ENCODE assay signal across 18 cellular contexts in genomic region chr11:66789097-66789890, GRCh38. TPM values are rescaled to one million over a fixed set of nuclear protein-coding genes. Genes with fewer than 3 reads are reported as not detected.
DNase-seq lines count a peak whose midpoint lies in the region; ATAC-seq, FAIRE-seq and TF ChIP-seq lines count a peak whose summit lies in the region.
"Had no signal": no experiment of that assay in that cellular context is flagged by ENCODE, and none has a peak within 500 bp of the region (broad histone marks: within the 10 kb centered on the region; RNA-seq: fewer than 3 reads in every experiment).

No MANE protein-coding gene starts in this region.

- no peak for TF ChIP-seq POLR2A in A549 (IDR thresholded peaks at IDR 0.05; ENCODE audit: low read length)

- H3K4me3 ChIP-seq in A549 (no peak overlapping the region), HEK293 (ENCODE audit: low read depth, low read length) (no peak overlapping the region), foreskin fibroblast (ENCODE audit: low read depth in 1 of 2, low read length in 2 of 2) (no peak overlapping the region)
- H3K4me3 ChIP-seq: transverse colon had no signal

- H3K4me1 Mint-ChIP-seq in stimulated activated memory B cell treated with anti-CD40 and anti-IgM and Interleukin-4, amounts not matched to agents 10 μg/mL and 1 μg/mL and 100 μg/mL, for 72 hours: peaks cover 19% of the 10 kb centered on the region
- H3K4me1 Mint-ChIP-seq: activated naive CD8-positive, alpha-beta T cell treated with anti-CD3 and anti-CD28 coated beads, Interleukin-2, amount 50 U/mL, for 24 hours had no signal

- TF ChIP-seq RAD21 in A549 (conservative IDR thresholded peaks at IDR 0.05 in 1 of 2, IDR thresholded peaks at IDR 0.05 in 1 of 2): no peak

- no peaks in the 10 kb centered on the region for H3K9me3 Mint-ChIP-seq in stimulated activated memory B cell treated with anti-CD40 and anti-IgM and Interleukin-4, amounts not matched to agents 10 μg/mL and 1 μg/mL and 100 μg/mL, for 72 hours
- H3K9me3 Mint-ChIP-seq: activated naive CD8-positive, alpha-beta T cell treated with anti-CD3 and anti-CD28 coated beads, Interleukin-2, amount 50 U/mL, for 24 hours; activated T-cell treated with anti-CD3 and anti-CD28 coated beads, Interleukin-2, amount 50 U/mL, for 4 hours had no signal

- H3K27ac ChIP-seq in A549: no peak overlapping the region
- H3K27ac ChIP-seq in HEK293 (ENCODE audit: extremely low read depth, low read depth, low read length): peak overlapping the region; percentile 62
- H3K27ac ChIP-seq: transverse colon had no signal

- CTCF ChIA-PET in A549 (lab: Yijun Ruan, JAX) (interaction anchor here (0.7 kb wide), 1 partner anchor 199 kb away, joined by 3 read pairs; no protein-coding TSS in a partner anchor), HEK293 (lab: Yijun Ruan, JAX) (interaction anchor here (0.9 to 1.0 kb wide), 2 partner anchors 43 to 93 kb away, joined by 3 to 6 read pairs; no protein-coding TSS in a partner anchor)

- peak in 1 of 2 experiments; percentile 68; a peak in 4 of 6 replicates for ATAC-seq in A549
- no peak for ATAC-seq in GM18909 (IDR thresholded peaks at IDR 0.05; ENCODE audit: poor library complexity, unreplicated experiment)
- ATAC-seq in stimulated activated memory B cell treated with anti-CD40 and anti-IgM and Interleukin-4, amounts not matched to agents 10 μg/mL and 1 μg/mL and 100 μg/mL, for 72 hours: no peak
- no peak for ATAC-seq in GM21737 (IDR thresholded peaks at IDR 0.05; ENCODE audit: unreplicated experiment)
- ATAC-seq: activated naive CD8-positive, alpha-beta T cell treated with anti-CD3 and anti-CD28 coated beads, Interleukin-2, amount 50 U/mL, for 24 hours; activated T-cell treated with anti-CD3 and anti-CD28 coated beads, Interleukin-2, amount 50 U/mL, for 4 hours had no signal

- in situ Hi-C loops in GM13977 (cut with MboI; ENCODE audit: low pct_unique_long_range_greater_than_20kb, low sequenced_read_pairs, unreplicated experiment): no loop called here

- no peaks in the 10 kb centered on the region for H3K27me3 Mint-ChIP-seq in stimulated activated memory B cell treated with anti-CD40 and anti-IgM and Interleukin-4, amounts not matched to agents 10 μg/mL and 1 μg/mL and 100 μg/mL, for 72 hours
- H3K27me3 Mint-ChIP-seq: activated naive CD8-positive, alpha-beta T cell treated with anti-CD3 and anti-CD28 coated beads, Interleukin-2, amount 50 U/mL, for 24 hours had no signal

- no peak overlapping the region for H3K4me3 Mint-ChIP-seq in stimulated activated memory B cell treated with anti-CD40 and anti-IgM and Interleukin-4, amounts not matched to agents 10 μg/mL and 1 μg/mL and 100 μg/mL, for 72 hours
- H3K4me3 Mint-ChIP-seq: activated naive CD8-positive, alpha-beta T cell treated with anti-CD3 and anti-CD28 coated beads, Interleukin-2, amount 50 U/mL, for 24 hours; activated T-cell treated with anti-CD3 and anti-CD28 coated beads, Interleukin-2, amount 50 U/mL, for 4 hours had no signal

- FAIRE-seq in A549 (lab: Jason Lieb, UNC): no peak
- FAIRE-seq: endometrium, HTR-8/SVneo had no signal

- no peak for TF ChIP-seq EP300 in A549 (IDR thresholded peaks at IDR 0.05)

- H3K4me1 ChIP-seq in A549 (peaks cover 23% of the 10 kb centered on the region), HEK293 (ENCODE audit: control insufficient read depth, insufficient read depth, low read length) (peaks cover 11% of the 10 kb centered on the region; the same call in 1 of the 2 replicates)

- POLR2A ChIA-PET in A549 (lab: Yijun Ruan, JAX) (no interaction called here), HEK293 (lab: Yijun Ruan, JAX) (interaction anchor here (0.9 to 1.8 kb wide), 2 partner anchors 21 to 44 kb away, joined by 4 read pairs; no protein-coding TSS in a partner anchor)

- 56% methylated on average over 2 of the region's 2 CpGs for WGBS in A549 (ENCODE audit: missing lambda C conversion rate)

- H3K36me3 Mint-ChIP-seq in stimulated activated memory B cell treated with anti-CD40 and anti-IgM and Interleukin-4, amounts not matched to agents 10 μg/mL and 1 μg/mL and 100 μg/mL, for 72 hours: peaks cover 24% of the 10 kb centered on the region

- TF ChIP-seq CTCF in A549 (IDR thresholded peaks at IDR 0.05): no peak
- no peak for TF ChIP-seq CTCF in HEK293 (tag by site-specific recombination; IDR thresholded peaks at IDR 0.05)
- no peak for TF ChIP-seq CTCF in foreskin fibroblast (IDR thresholded peaks at IDR 0.05; ENCODE audit: low read depth, low read length)
- no peak for TF ChIP-seq CTCF in GM13977 (IDR thresholded peaks at IDR 0.05; ENCODE audit: extremely low read depth, insufficient read depth, missing control alignments)

- peak overlapping the region; percentile 50 for H3K4me2 ChIP-seq in A549

- H3K9me3 ChIP-seq in A549 (no peaks in the 10 kb centered on the region), HEK293 (ENCODE audit: control insufficient read depth, insufficient read depth, low read depth, low read length) (no peaks in the 10 kb centered on the region)
- H3K9me3 ChIP-seq: transverse colon had no signal

- H3K36me3 ChIP-seq in HEK293 (ENCODE audit: control insufficient read depth in 2 of 2, insufficient read depth in 1 of 2, low read length in 2 of 2): no peaks in the 10 kb centered on the region
- H3K36me3 ChIP-seq: transverse colon had no signal

- no peak overlapping the region for H3K27ac Mint-ChIP-seq in stimulated activated memory B cell treated with anti-CD40 and anti-IgM and Interleukin-4, amounts not matched to agents 10 μg/mL and 1 μg/mL and 100 μg/mL, for 72 hours
- H3K27ac Mint-ChIP-seq: activated naive CD8-positive, alpha-beta T cell treated with anti-CD3 and anti-CD28 coated beads, Interleukin-2, amount 50 U/mL, for 24 hours had no signal

- DNase-seq in A549 (ENCODE audit: low read depth in 1 of 2, low spot score in 1 of 2): no peak
- peak; percentile 53 for DNase-seq in NCI-H774 (lab: John Stamatoyannopoulos, UW)
- peak; percentile 2 to 19 for DNase-seq in foreskin fibroblast
- DNase-seq in GM13977 (ENCODE audit: low spot score): no peak
- DNase-seq: activated CD4-positive, alpha-beta T cell treated with anti-CD3 and anti-CD28 coated beads for 48 hours; activated naive CD8-positive, alpha-beta T cell treated with anti-CD3 and anti-CD28 coated beads, Interleukin-2, amount 50 U/mL, for 24 hours; activated T-cell treated with anti-CD3 and anti-CD28 coated beads, Interleukin-2, amount 50 U/mL, for 4 hours; GOT3; MV-4-11; nucleus accumbens; RPMI8226; transverse colon had no signal

TF ChIP-seq in A549, 52 proteins besides CTCF, POLR2A, EP300 and RAD21:
- no peak for TF ChIP-seq PBX3 (IDR thresholded peaks at IDR 0.05)
- peak; percentile 47; the same call in 1 of the 2 replicates for TF ChIP-seq FOSL2 (IDR thresholded peaks at IDR 0.05)
- TF ChIP-seq FOSL2 (CRISPR knock-in tag; IDR thresholded peaks at IDR 0.05): peak; percentile 76

TF ChIP-seq in HEK293, 187 proteins besides CTCF, POLR2A, EP300 and RAD21 (continues in another document):
- no peak for TF ChIP-seq ZNF768 (tag by site-specific recombination; IDR thresholded peaks at IDR 0.05)
- TF ChIP-seq REST (tag by site-specific recombination; IDR thresholded peaks at IDR 0.05): no peak
- no peak for TF ChIP-seq YY2 (tag by site-specific recombination; IDR thresholded peaks at IDR 0.05)
- no peak for TF ChIP-seq ZFP3 (tag by site-specific recombination; IDR thresholded peaks at IDR 0.05; ENCODE audit: low read depth)
- TF ChIP-seq ZNF529 (tag by site-specific recombination; IDR thresholded peaks at IDR 0.05; ENCODE audit: insufficient replicate concordance): no peak
- TF ChIP-seq PBX3 (CRISPR knock-in tag; IDR thresholded peaks at IDR 0.05): no peak

RNA-seq across cellular contexts. Expression of gene RCE1, which starts 53.9 kb away (rescaled TPM):
- polyA plus RNA-seq in A549 (2011; rRNA removed) (20.3 and 22.1 TPM in 2 replicates), A549 (2017; fragmentation: RNase III; extraction: RNeasy Plus Mini Kit Qiagen cat#74134 plus additional on column Dnase treatment) (21.3 to 23.3 TPM (median 22.5 TPM) in 3 replicates)
- 49.2 and 69.1 TPM in 2 replicates for polyA plus RNA-seq in A549 (2012; cell fraction: cytosol; rRNA removed)
- polyA plus RNA-seq in A549 (2012; cell fraction: nucleus; rRNA removed): 128 and 157 TPM in 2 replicates
- 19.6 and 26.8 TPM in 2 replicates for polyA minus RNA-seq in A549 (2011; rRNA and poly(A)+ RNA removed)

Comparison
In these comparisons a context has a peak if more than half of its experiments do, and no peak if none do; other contexts are left out.
1. DNase-seq: peak in NCI-H774 (single experiment) and foreskin fibroblast (2 of 2); none in A549 (0 of 2) and GM13977 (single experiment).